In the genomic region with DNA sequence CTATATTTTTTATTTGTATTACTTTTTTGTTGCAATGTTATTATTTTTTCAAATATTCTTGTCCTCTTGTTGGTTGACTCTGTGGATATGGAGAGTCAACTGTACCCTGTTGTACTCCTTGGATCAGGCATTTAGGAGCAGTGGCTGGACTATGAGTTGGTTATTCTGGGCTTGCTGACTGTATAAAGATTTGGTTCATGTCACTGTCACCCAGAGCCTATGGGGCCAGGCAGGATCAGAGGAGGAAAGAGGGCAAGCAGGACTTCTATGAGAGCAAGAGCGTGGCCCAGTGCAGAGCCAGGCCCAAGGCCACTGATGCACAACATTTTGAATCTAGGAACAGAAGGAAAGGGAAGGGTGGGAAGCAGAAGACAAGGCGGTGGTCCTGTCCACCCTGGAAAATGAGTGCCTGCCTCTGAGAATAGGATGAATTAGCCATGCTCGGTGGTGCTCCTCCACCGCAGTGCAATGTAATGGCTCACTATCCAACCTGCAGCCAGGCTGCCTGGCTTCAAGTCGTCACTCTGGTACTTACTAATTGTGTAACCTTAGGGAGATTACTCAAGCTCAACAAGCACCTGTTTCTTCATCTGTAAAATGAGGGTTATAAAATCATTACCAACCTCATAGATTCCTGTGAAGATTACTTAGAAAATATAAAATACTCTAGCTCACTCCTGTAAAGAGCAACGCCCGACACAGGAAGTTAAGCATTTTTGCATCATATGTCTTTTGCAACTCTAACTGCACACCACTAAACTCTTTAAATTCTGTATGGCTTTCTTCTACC, we compare ENCODE assay signal across 1 cellular context.
TF ChIP-seq lines count a peak whose summit lies in the region.

No MANE protein-coding gene starts in this region.

TF ChIP-seq in H1, 55 proteins besides CTCF, POLR2A, EP300 and RAD21:
- TF ChIP-seq, protein P1, sequence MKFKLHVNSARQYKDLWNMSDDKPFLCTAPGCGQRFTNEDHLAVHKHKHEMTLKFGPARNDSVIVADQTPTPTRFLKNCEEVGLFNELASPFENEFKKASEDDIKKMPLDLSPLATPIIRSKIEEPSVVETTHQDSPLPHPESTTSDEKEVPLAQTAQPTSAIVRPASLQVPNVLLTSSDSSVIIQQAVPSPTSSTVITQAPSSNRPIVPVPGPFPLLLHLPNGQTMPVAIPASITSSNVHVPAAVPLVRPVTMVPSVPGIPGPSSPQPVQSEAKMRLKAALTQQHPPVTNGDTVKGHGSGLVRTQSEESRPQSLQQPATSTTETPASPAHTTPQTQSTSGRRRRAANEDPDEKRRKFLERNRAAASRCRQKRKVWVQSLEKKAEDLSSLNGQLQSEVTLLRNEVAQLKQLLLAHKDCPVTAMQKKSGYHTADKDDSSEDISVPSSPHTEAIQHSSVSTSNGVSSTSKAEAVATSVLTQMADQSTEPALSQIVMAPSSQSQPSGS (IDR thresholded peaks at IDR 0.05; ENCODE audit: low read length): no peak
- TF ChIP-seq SP4 (IDR thresholded peaks at IDR 0.05; ENCODE audit: low read length): no peak
- TF ChIP-seq JUND (IDR thresholded peaks at IDR 0.05; ENCODE audit: low read length): no peak
- TF ChIP-seq YY1 (IDR thresholded peaks at IDR 0.05; ENCODE audit: low read depth, low read length): no peak
- TF ChIP-seq RBBP5 (IDR thresholded peaks at IDR 0.05; ENCODE audit: borderline replicate concordance, low read depth, low read length): no peak
- TF ChIP-seq POLR2AphosphoS5 (IDR thresholded peaks at IDR 0.05; ENCODE audit: low read depth, low read length): no peak
- TF ChIP-seq CHD1 (IDR thresholded peaks at IDR 0.05; ENCODE audit: low read depth, low read length): no peak
- no peak for TF ChIP-seq SIN3A (conservative IDR thresholded peaks at IDR 0.05 in 1 of 2, IDR thresholded peaks at IDR 0.05 in 1 of 2; ENCODE audit: low read depth in 1 of 2, low read length in 2 of 2)
- TF ChIP-seq CEBPB (IDR thresholded peaks at IDR 0.05; ENCODE audit: low read depth, low read length): no peak
- no peak for TF ChIP-seq RXRA (IDR thresholded peaks at IDR 0.05; ENCODE audit: insufficient read depth, low read depth, low read length)
